In genomic region chr1:65471213-65471833, GRCh38 we compare ENCODE assay signal across 1 cellular context.
TF ChIP-seq lines count a peak whose summit lies in the region.

No MANE protein-coding gene starts in this region.

TF ChIP-seq in HepG2, 621 proteins besides CTCF, POLR2A, EP300 and RAD21 (continued from another document):
- TF ChIP-seq ATF2 (CRISPR knock-in tag; IDR thresholded peaks at IDR 0.05) (0 out of 2 replicates have a peak, but pooled peaks have one; percentile 57), DMAP1 (CRISPR knock-in tag; IDR thresholded peaks at IDR 0.05) (peak; percentile 74; the same call in 1 of the 2 replicates), ZNF678 (CRISPR knock-in tag; IDR thresholded peaks at IDR 0.05) (no peak), SP140L (CRISPR knock-in tag; IDR thresholded peaks at IDR 0.05; ENCODE audit: borderline replicate concordance) (0 out of 2 replicates have a peak, but pooled peaks have one; percentile 46), CREM (IDR thresholded peaks at IDR 0.05) (peak; percentile 80; the same call in 1 of the 2 replicates), CREM (CRISPR knock-in tag; IDR thresholded peaks at IDR 0.05) (no peak), ZNF292 (CRISPR knock-in tag; IDR thresholded peaks at IDR 0.05; ENCODE audit: borderline replicate concordance, low read depth) (0 out of 2 replicates have a peak, but pooled peaks have one; percentile 51), SIX4 (CRISPR knock-in tag; IDR thresholded peaks at IDR 0.05) (0 out of 2 replicates have a peak, but pooled peaks have one; percentile 6), RXRB (CRISPR knock-in tag; IDR thresholded peaks at IDR 0.05; ENCODE audit: borderline replicate concordance) (peak; percentile 95), TOPORS (CRISPR knock-in tag; IDR thresholded peaks at IDR 0.05) (0 out of 2 replicates have a peak, but pooled peaks have one; percentile 61), REPIN1 (CRISPR knock-in tag; IDR thresholded peaks at IDR 0.05; ENCODE audit: borderline replicate concordance, low read depth) (0 out of 2 replicates have a peak, but pooled peaks have one; percentile 38), MTF2 (CRISPR knock-in tag; IDR thresholded peaks at IDR 0.05; ENCODE audit: borderline replicate concordance) (no peak), RFXANK (CRISPR knock-in tag; IDR thresholded peaks at IDR 0.05) (no peak), PCBP1 (IDR thresholded peaks at IDR 0.05; ENCODE audit: borderline replicate concordance, low read depth, low read length) (no peak), ZNF614 (CRISPR knock-in tag; IDR thresholded peaks at IDR 0.05; ENCODE audit: borderline replicate concordance) (0 out of 2 replicates have a peak, but pooled peaks have one; percentile 36), KMT2A (CRISPR knock-in tag; IDR thresholded peaks at IDR 0.05) (0 out of 2 replicates have a peak, but pooled peaks have one; percentile 34), KDM6A (CRISPR knock-in tag; IDR thresholded peaks at IDR 0.05; ENCODE audit: low read depth) (peak; percentile 95)
